19 cellular contexts compared by ENCODE assay signal in genomic region chr15:92117301-92117731, GRCh38.
A peak's percentile ranks its signal among the peaks of the same experiment; 100 is the strongest.
DNase-seq lines count a peak whose midpoint lies in the region; ATAC-seq and TF ChIP-seq lines count a peak whose summit lies in the region.
"Had no signal": no experiment of that assay in that cellular context is flagged by ENCODE, and none has a peak within 500 bp of the region (broad histone marks: within the 10 kb centered on the region; RNA-seq: fewer than 3 reads in every experiment).

No MANE protein-coding gene starts in this region.

- DNase-seq in SK-N-SH (no peak), adipocyte (ENCODE audit: low read depth) (peak; percentile 64), upper lobe of right lung (no peak), brain microvascular endothelial cell (no peak)
- DNase-seq: activated CD4-positive, CD25-positive, alpha-beta regulatory T cell treated with anti-CD3 and anti-CD28 coated beads, Interleukin-2, amount 50 U/mL, for 72 hours; activated CD8-positive, alpha-beta memory T cell treated with anti-CD3 and anti-CD28 coated beads for 24 hours; activated T-cell treated with anti-CD3 and anti-CD28 coated beads, Interleukin-2, amount 50 U/mL, for 72 hours; C1 segment of cervical spinal cord; H7; occipital lobe; stimulated activated naive CD8-positive, alpha-beta T cell treated with anti-CD3 and anti-CD28 coated beads, Interleukin-15, Interleukin-2, amounts not matched to agents 100 U/mL and 50 U/mL, for 24 hours; T1000; transverse colon had no signal

- H3K36me3 ChIP-seq in SK-N-SH (replicated peaks in 1 of 2; ENCODE audit: control insufficient read depth in 1 of 2, insufficient read depth in 2 of 2, low read length in 1 of 2): peaks cover 2 to 9% of the 10 kb centered on the region in 2 experiments
- peaks cover 19% of the 10 kb centered on the region for H3K36me3 ChIP-seq in adipocyte (ENCODE audit: control insufficient read depth, insufficient read depth, low read length, severe bottlenecking)
- no peaks in the 10 kb centered on the region for H3K36me3 ChIP-seq in iPS-18a (ENCODE audit: control insufficient read depth, low read depth, low read length)
- peaks cover 17% of the 10 kb centered on the region for H3K36me3 ChIP-seq in upper lobe of right lung
- H3K36me3 ChIP-seq in brain microvascular endothelial cell (replicated peaks): no peaks in the 10 kb centered on the region
- H3K36me3 ChIP-seq: transverse colon had no signal

- no peaks in the 10 kb centered on the region for H3K79me2 ChIP-seq in SK-N-SH (ENCODE audit: insufficient read depth)

- H3K27ac ChIP-seq in SK-N-SH (ENCODE audit: low read depth in 2 of 2, low read length in 1 of 2) (no peak overlapping the region), iPS-18a (ENCODE audit: low read length) (peak overlapping the region; percentile 17), upper lobe of right lung (no peak overlapping the region), brain microvascular endothelial cell (no peak overlapping the region)
- H3K27ac ChIP-seq: SK-N-MC, transverse colon had no signal

- no peak overlapping the region for H2AFZ ChIP-seq in SK-N-SH (ENCODE audit: low read depth)

- peaks cover 0 to 2% of the 10 kb centered on the region in 2 experiments; a peak in 2 of 4 replicates for H3K4me1 ChIP-seq in SK-N-SH (ENCODE audit: control insufficient read depth in 1 of 2, insufficient read depth in 2 of 2, low read depth in 1 of 2, low read length in 1 of 2)
- peaks cover 12% of the 10 kb centered on the region for H3K4me1 ChIP-seq in adipocyte (ENCODE audit: control insufficient read depth, insufficient read depth, low read length)
- H3K4me1 ChIP-seq in iPS-18a (ENCODE audit: control insufficient read depth, low read depth, low read length): peaks cover 48% of the 10 kb centered on the region
- peaks cover 13% of the 10 kb centered on the region for H3K4me1 ChIP-seq in upper lobe of right lung

- H3K4me3 ChIP-seq in SK-N-SH (ENCODE audit: low read depth in 2 of 2, low read length in 1 of 2) (no peak overlapping the region), adipocyte (ENCODE audit: low read length) (peak overlapping the region; percentile 2), iPS-18a (ENCODE audit: low read length) (no peak overlapping the region), upper lobe of right lung (no peak overlapping the region), brain microvascular endothelial cell (ENCODE audit: low read depth, low read length) (no peak overlapping the region)
- H3K4me3 ChIP-seq: SK-N-MC, transverse colon had no signal

- no peak for TF ChIP-seq CTCF in SK-N-SH (IDR thresholded peaks at IDR 0.05)
- TF ChIP-seq CTCF in upper lobe of right lung (IDR thresholded peaks at IDR 0.05): no peak
- TF ChIP-seq CTCF in brain microvascular endothelial cell (IDR thresholded peaks at IDR 0.05; ENCODE audit: low read depth, low read length, missing control alignments): no peak

- H3F3A ChIP-seq in SK-N-SH (replicated peaks; ENCODE audit: insufficient read depth): no peaks in the 10 kb centered on the region

- 68% methylated on average over 11 of the region's 11 CpGs for whole genome bisulfite sequencing in SK-N-SH (ENCODE audit: low lambda C conversion rate)

- no peak overlapping the region for H3K4me2 ChIP-seq in SK-N-SH

- in situ Hi-C loops in brain microvascular endothelial cell (cut with HindIII; ENCODE audit: low pct_ligation_motif_present, low sequenced_read_pairs): no loop called here

- H3K9ac ChIP-seq in SK-N-SH (no peak overlapping the region), adipocyte (ENCODE audit: low read length) (no peak overlapping the region), iPS-18a (ENCODE audit: low read length) (no peak overlapping the region)

- H3K9me3 ChIP-seq in SK-N-SH (no peaks in the 10 kb centered on the region), adipocyte (ENCODE audit: control insufficient read depth, low read length) (peaks cover 3% of the 10 kb centered on the region), iPS-18a (ENCODE audit: control insufficient read depth, low read depth, low read length) (no peaks in the 10 kb centered on the region), upper lobe of right lung (no peaks in the 10 kb centered on the region)
- H3K9me3 ChIP-seq: transverse colon had no signal

- CTCF ChIA-PET in SK-N-SH (lab: Yijun Ruan, JAX): no interaction called here

- no peak for TF ChIP-seq EP300 in SK-N-SH (IDR thresholded peaks at IDR 0.05; ENCODE audit: borderline replicate concordance in 1 of 2, low read depth in 1 of 2, low read length in 1 of 2)

- intact Hi-C loops in upper lobe of right lung (cut with DNase I): no loop called here

- no peak for TF ChIP-seq RAD21 in SK-N-SH (IDR thresholded peaks at IDR 0.05; ENCODE audit: low read length)

- ATAC-seq in SK-N-SH treated with all-trans-retinoic acid at 6 μM for 48 hours (peak; percentile 21; the same call in 1 of the 3 replicates), upper lobe of right lung (peak; percentile 36), HG02840 (IDR thresholded peaks at IDR 0.05; ENCODE audit: low FRiP score, unreplicated experiment) (no peak), GM18868 (IDR thresholded peaks at IDR 0.05; ENCODE audit: unreplicated experiment) (no peak)
- ATAC-seq: activated naive CD4-positive, alpha-beta T cell treated with anti-CD3 and anti-CD28 coated beads, Interleukin-2, amount 50 U/mL, for 72 hours; activated T-cell treated with anti-CD3 and anti-CD28 coated beads, Interleukin-2, amount 50 U/mL, for 72 hours; stimulated activated naive CD8-positive, alpha-beta T cell treated with anti-CD3 and anti-CD28 coated beads, Interleukin-15, Interleukin-2, amounts not matched to agents 100 U/mL and 50 U/mL, for 24 hours had no signal

- H3K27me3 ChIP-seq in SK-N-SH (ENCODE audit: insufficient read depth) (no peaks in the 10 kb centered on the region), adipocyte (replicated peaks; ENCODE audit: control insufficient read depth, insufficient read depth, low read length) (no peaks in the 10 kb centered on the region), iPS-18a (ENCODE audit: control insufficient read depth, insufficient read depth, low read length) (no peaks in the 10 kb centered on the region), upper lobe of right lung (no peaks in the 10 kb centered on the region), brain microvascular endothelial cell (replicated peaks) (no peaks in the 10 kb centered on the region)
- H3K27me3 ChIP-seq: transverse colon had no signal

- POLR2A ChIA-PET in SK-N-SH (lab: Yijun Ruan, JAX): no interaction called here

- H4K20me1 ChIP-seq in SK-N-SH (ENCODE audit: insufficient read depth): no peaks in the 10 kb centered on the region

- H3K9me2 ChIP-seq in SK-N-SH: no peaks in the 10 kb centered on the region

TF ChIP-seq in SK-N-SH treated with all-trans-retinoic acid at 6 μM for 48 hours, 23 proteins besides CTCF, POLR2A, EP300 and RAD21 (continues in another document):
- no peak for TF ChIP-seq PPARA (CRISPR knock-in tag; IDR thresholded peaks at IDR 0.05; ENCODE audit: borderline replicate concordance)
- no peak for TF ChIP-seq CREB5 (CRISPR knock-in tag; IDR thresholded peaks at IDR 0.05; ENCODE audit: low read depth)
- no peak for TF ChIP-seq ZNF70 (CRISPR knock-in tag; IDR thresholded peaks at IDR 0.05)
- TF ChIP-seq ZFP3 (CRISPR knock-in tag; IDR thresholded peaks at IDR 0.05): no peak

TF ChIP-seq in SK-N-SH, 30 proteins besides CTCF, POLR2A, EP300 and RAD21:
- TF ChIP-seq CHD2 (IDR thresholded peaks at IDR 0.05; ENCODE audit: low read length, partially characterized antibody) (no peak), RFX5 (IDR thresholded peaks at IDR 0.05; ENCODE audit: low read length) (no peak), NFIC (IDR thresholded peaks at IDR 0.05; ENCODE audit: borderline replicate concordance) (no peak), USF2 (IDR thresholded peaks at IDR 0.05; ENCODE audit: borderline replicate concordance, low read depth, low read length) (no peak), JUND (IDR thresholded peaks at IDR 0.05) (no peak), MXI1 (IDR thresholded peaks at IDR 0.05; ENCODE audit: low read depth, low read length) (no peak), TAF1 (IDR thresholded peaks at IDR 0.05; ENCODE audit: borderline replicate concordance, low read depth, low read length) (no peak), SMC3 (IDR thresholded peaks at IDR 0.05; ENCODE audit: low read depth, low read length) (no peak), FOXJ3 (CRISPR knock-in tag; IDR thresholded peaks at IDR 0.05) (no peak)

Comparison
In these comparisons a context has a peak if more than half of its experiments do, and no peak if none do; other contexts are left out.
1. ATAC-seq: peak in SK-N-SH treated with all-trans-retinoic acid at 6 μM for 48 hours (single experiment) and upper lobe of right lung (single experiment); none in HG02840 (single experiment) and GM18868 (single experiment).